Comparison of ENCODE assay signal across 34 cellular contexts in genomic region chr10:82986216-82986615, GRCh38.
"Had no signal": no experiment of that assay in that cellular context is flagged by ENCODE, and none has a peak within 500 bp of the region (broad histone marks: within the 10 kb centered on the region; RNA-seq: fewer than 3 reads in every experiment).

No MANE protein-coding gene starts in this region.

- H3K4me3 ChIP-seq: adrenal gland, ascending aorta, body of pancreas, breast epithelium, cardiac muscle cell had no signal

- H3K27ac ChIP-seq: adrenal gland, ascending aorta, body of pancreas, brain microvascular endothelial cell, breast epithelium, cardiac muscle cell had no signal

- H3K36me3 ChIP-seq: adrenal gland, ascending aorta, brain microvascular endothelial cell, breast epithelium, cardiac muscle cell had no signal

- FAIRE-seq: astrocyte, bronchial epithelial cell had no signal

- H3K4me1 ChIP-seq: adrenal gland, body of pancreas, breast epithelium had no signal

- H3K9me3 ChIP-seq: adrenal gland, ascending aorta, body of pancreas, breast epithelium had no signal

- ATAC-seq: activated naive CD4-positive, alpha-beta T cell treated with anti-CD3 and anti-CD28 coated beads, Interleukin-2, amount 50 U/mL, for 72 hours; activated naive CD8-positive, alpha-beta T cell treated with anti-CD3 and anti-CD28 coated beads, Interleukin-2, amount 50 U/mL, for 24 hours; activated T-cell treated with anti-CD3 and anti-CD28 coated beads, Interleukin-2, amount 50 U/mL, for 4 hours; activated T-cell treated with anti-CD3 and anti-CD28 coated beads, Interleukin-2, amount 50 U/mL, for 72 hours; activated T-helper 17 cell treated with anti-CD3 and anti-CD28 coated beads, Interleukin-2, amount 50 U/mL, for 72 hours; body of pancreas had no signal

- H3K27me3 ChIP-seq: adrenal gland, ascending aorta, body of pancreas, brain microvascular endothelial cell, breast epithelium, cardiac muscle cell had no signal

- DNase-seq: activated effector memory CD4-positive, alpha-beta T cell treated with anti-CD3 and anti-CD28 coated beads, Interleukin-2, amount 50 U/mL, for 16 hours; activated effector memory CD4-positive, alpha-beta T cell treated with Interleukin-2 at 50 U/mL for 16 hours; activated gamma-delta T cell; activated gamma-delta T cell treated with Interleukin-2 at 50 U/mL for 16 hours; activated naive CD4-positive, alpha-beta T cell; activated naive CD4-positive, alpha-beta T cell treated with anti-CD3 and anti-CD28 coated beads for 36 hours; activated naive CD4-positive, alpha-beta T cell treated with anti-CD3 and anti-CD28 coated beads, Interleukin-2, amount 10 ng/mL, durations not matched to agents 7 days and 5 days; activated naive CD4-positive, alpha-beta T cell treated with anti-CD3 and anti-CD28 coated beads, Interleukin-2, amount 50 U/mL, for 16 hours; activated naive CD4-positive, alpha-beta T cell treated with Interleukin-2 at 50 U/mL for 16 hours; activated naive CD8-positive, alpha-beta T cell treated with anti-CD3 and anti-CD28 coated beads for 36 hours; activated naive CD8-positive, alpha-beta T cell treated with anti-CD3 and anti-CD28 coated beads, Interleukin-2, amount 10 ng/mL, durations not matched to agents 7 days and 5 days; activated naive CD8-positive, alpha-beta T cell treated with anti-CD3 and anti-CD28 coated beads, Interleukin-2, amount 50 U/mL, for 24 hours; activated T-cell treated with anti-CD3 and anti-CD28 coated beads, Interleukin-2, amount 50 U/mL, for 1 hour; activated T-cell treated with anti-CD3 and anti-CD28 coated beads, Interleukin-2, amount 50 U/mL, for 24 hours; activated T-cell treated with anti-CD3 and anti-CD28 coated beads, Interleukin-2, amount 50 U/mL, for 4 hours; activated T-cell treated with anti-CD3 and anti-CD28 coated beads, Interleukin-2, amount 50 U/mL, for 48 hours; activated T-cell treated with anti-CD3 and anti-CD28 coated beads, Interleukin-2, amount 50 U/mL, for 72 hours; adrenal gland; amniotic stem cell; amygdala; anterior cingulate cortex; aorta; body of pancreas; brain microvascular endothelial cell; caudate nucleus; central memory CD4-positive, alpha-beta T cell; cerebellar nuclear complex had no signal
